ENCODE assay signal across 1 cellular context in genomic region chr7:159142204-159142603, GRCh38.
TF ChIP-seq lines count a peak whose summit lies in the region.

No MANE protein-coding gene starts in this region.

TF ChIP-seq in GM23338, 12 proteins besides CTCF, POLR2A, EP300 and RAD21 (continued from another document):
- TF ChIP-seq ZNF462 (CRISPR knock-in tag; IDR thresholded peaks at IDR 0.05) (no peak), STAT1 (IDR thresholded peaks at IDR 0.05; ENCODE audit: unreplicated experiment) (no peak)
